31 cellular contexts compared by ENCODE assay signal in genomic region chr4:73507541-73507940, GRCh38. TPM values are rescaled to one million over a fixed set of nuclear protein-coding genes. Genes with fewer than 3 reads are reported as not detected.
"Had no signal": no experiment of that assay in that cellular context is flagged by ENCODE, and none has a peak within 500 bp of the region (broad histone marks: within the 10 kb centered on the region; RNA-seq: fewer than 3 reads in every experiment).

No MANE protein-coding gene starts in this region.

- H3K4me1 Mint-ChIP-seq: naive B cell; neural crest cell; stimulated activated memory B cell treated with anti-CD40 and anti-IgM and Interleukin-4, amounts not matched to agents 10 μg/mL and 1 μg/mL and 100 μg/mL, for 72 hours had no signal

- H3K36me3 ChIP-seq: gastroesophageal sphincter, heart left ventricle, neutrophil, pancreas, tibial artery had no signal

- H3K9me3 Mint-ChIP-seq: memory B cell; naive B cell; neural crest cell; stimulated activated memory B cell treated with anti-CD40 and anti-IgM and Interleukin-4, amounts not matched to agents 10 μg/mL and 1 μg/mL and 100 μg/mL, for 72 hours; type B pancreatic cell had no signal

- H3K27me3 Mint-ChIP-seq: natural killer cell treated with Interleukin-12 subunit alpha and Interleukin-12 subunit beta and Interleukin-15 and Interleukin-18, amount 100 ng/mL, for 72 hours; stimulated activated memory B cell treated with anti-CD40 and anti-IgM and Interleukin-4, amounts not matched to agents 10 μg/mL and 1 μg/mL and 100 μg/mL, for 72 hours; type B pancreatic cell had no signal

- H3K4me3 ChIP-seq: coronary artery, gastroesophageal sphincter, heart left ventricle, lung, pancreas, testis, tibial artery had no signal

- H3K4me3 Mint-ChIP-seq: memory B cell; naive B cell; natural killer cell treated with Interleukin-12 subunit alpha and Interleukin-12 subunit beta and Interleukin-15 and Interleukin-18, amount 100 ng/mL, for 72 hours; neural crest cell; stimulated activated memory B cell treated with anti-CD40 and anti-IgM and Interleukin-4, amounts not matched to agents 10 μg/mL and 1 μg/mL and 100 μg/mL, for 72 hours; type B pancreatic cell had no signal

- H3K27ac ChIP-seq: coronary artery, foreskin keratinocyte, gastroesophageal sphincter, heart left ventricle, neutrophil, pancreas, testis, tibial artery had no signal

- H3K36me3 Mint-ChIP-seq: memory B cell; naive B cell; natural killer cell treated with Interleukin-12 subunit alpha and Interleukin-12 subunit beta and Interleukin-15 and Interleukin-18, amount 100 ng/mL, for 72 hours; stimulated activated memory B cell treated with anti-CD40 and anti-IgM and Interleukin-4, amounts not matched to agents 10 μg/mL and 1 μg/mL and 100 μg/mL, for 72 hours; type B pancreatic cell had no signal

- H3K9me3 ChIP-seq: gastroesophageal sphincter, heart left ventricle, neutrophil, pancreas, testis, tibial artery had no signal

- H3K27ac Mint-ChIP-seq: memory B cell; naive B cell; natural killer cell treated with Interleukin-12 subunit alpha and Interleukin-12 subunit beta and Interleukin-15 and Interleukin-18, amount 100 ng/mL, for 72 hours; stimulated activated memory B cell treated with anti-CD40 and anti-IgM and Interleukin-4, amounts not matched to agents 10 μg/mL and 1 μg/mL and 100 μg/mL, for 72 hours; type B pancreatic cell had no signal

- H3K27me3 ChIP-seq: foreskin keratinocyte, gastroesophageal sphincter, heart left ventricle, neutrophil, pancreas, testis, tibial artery had no signal

- ATAC-seq: foreskin keratinocyte; gastroesophageal sphincter; heart left ventricle; left cardiac atrium; left ventricle myocardium superior; natural killer cell treated with Interleukin-12 subunit alpha and Interleukin-12 subunit beta and Interleukin-15 and Interleukin-18, amount 100 ng/mL, for 72 hours; sciatic nerve; stimulated activated memory B cell treated with anti-CD40 and anti-IgM and Interleukin-4, amounts not matched to agents 10 μg/mL and 1 μg/mL and 100 μg/mL, for 72 hours; stimulated activated naive CD8-positive, alpha-beta T cell treated with anti-CD3 and anti-CD28 coated beads, Interleukin-15, Interleukin-2, amounts not matched to agents 100 U/mL and 50 U/mL, for 24 hours had no signal

- H3K4me1 ChIP-seq: foreskin keratinocyte, gastroesophageal sphincter, heart left ventricle, testis, tibial artery had no signal

- DNase-seq: dermis blood vessel endothelial cell; effector memory CD4-positive, alpha-beta T cell; foreskin keratinocyte; heart left ventricle; hippocampal formation; left cardiac atrium; left ventricle myocardium superior; naive B cell; pancreas; stimulated activated CD4-positive, alpha-beta T cell treated with anti-CD3 and anti-CD28 coated beads, Interleukin-4, amount 100 ng/mL, for 4 hours; stimulated activated naive CD8-positive, alpha-beta T cell treated with anti-CD3 and anti-CD28 coated beads, Interleukin-15, Interleukin-2, amounts not matched to agents 100 U/mL and 50 U/mL, for 24 hours; substantia nigra; testis; tibial artery had no signal

RNA-seq across cellular contexts. Expression of gene AFM, which starts 26.0 kb away (rescaled TPM):
- total RNA-seq: dermis blood vessel endothelial cell; foreskin keratinocyte; gastroesophageal sphincter; heart left ventricle; kidney epithelial cell; left cardiac atrium; left ventricle myocardium superior; mononuclear cell; natural killer cell treated with Interleukin-12 subunit alpha and Interleukin-12 subunit beta and Interleukin-15 and Interleukin-18, amount 100 ng/mL, for 72 hours; neural crest cell; omental fat pad; posterior vena cava; pulmonary artery endothelial cell; sciatic nerve; urinary bladder had no signal
- polyA plus RNA-seq: esophagus, heart left ventricle, lung had no signal
